26 cellular contexts compared by ENCODE assay signal in genomic region chr4:126898815-126899214, GRCh38.
DNase-seq lines count a peak whose midpoint lies in the region; ATAC-seq and TF ChIP-seq lines count a peak whose summit lies in the region.
"Had no signal": no experiment of that assay in that cellular context is flagged by ENCODE, and none has a peak within 500 bp of the region (broad histone marks: within the 10 kb centered on the region; RNA-seq: fewer than 3 reads in every experiment).

No MANE protein-coding gene starts in this region.

- CTCF ChIA-PET in AG04450 (lab: Charles Lee), result no interaction called here

- peak; percentile 40 for ATAC-seq in SK-N-SH treated with all-trans-retinoic acid at 6 μM for 48 hours
- peak in 5 of 8 donors; percentile 15 to 70 (median 64) for ATAC-seq in heart right ventricle
- ATAC-seq: left lobe of liver; stimulated activated effector memory CD8-positive, alpha-beta T cell treated with anti-CD3 and anti-CD28 coated beads, Interleukin-12 subunit alpha, Interleukin-12 subunit beta, amount 100 ng/mL, for 72 hours had no signal

- H3K4me1 ChIP-seq in heart right ventricle (peaks cover 0 to 15% (median 0%) of the 10 kb centered on the region in 9 donors), rectal smooth muscle tissue (ENCODE audit: control insufficient read depth, insufficient read depth, low read length) (no peaks in the 10 kb centered on the region)
- H3K4me1 ChIP-seq: upper lobe of right lung had no signal

- no peak overlapping the region for H3K9ac ChIP-seq in rectal smooth muscle tissue (ENCODE audit: low read length)

- H3K9me3 ChIP-seq in AG04450 (ENCODE audit: control insufficient read depth, insufficient read depth, low read length) (peaks cover 8% of the 10 kb centered on the region), heart right ventricle (peaks cover 0 to 34% (median 0%) of the 10 kb centered on the region in 11 donors)
- H3K9me3 ChIP-seq: upper lobe of right lung had no signal

- WGBS in heart right ventricle, 2 donors, result 70 to 83% methylated on average over 1 of the region's 1 CpG

- H3K27ac ChIP-seq in AG04450 (ENCODE audit: low read depth, low read length), result peak overlapping the region; percentile 92
- H3K27ac ChIP-seq in heart right ventricle, result peak overlapping the region in 7 of 10 donors; percentile 24 to 84 (median 68)
- peak overlapping the region; percentile 51 for H3K27ac ChIP-seq in rectal smooth muscle tissue (ENCODE audit: low read depth, low read length)
- H3K27ac ChIP-seq: RWPE1, upper lobe of right lung had no signal

- H3K4me3 ChIP-seq in AG04450 (ENCODE audit: low read depth, low read length) (no peak overlapping the region), heart right ventricle (no peak overlapping the region), rectal smooth muscle tissue (ENCODE audit: low read length) (no peak overlapping the region)
- H3K4me3 ChIP-seq: upper lobe of right lung had no signal

- H3K27me3 ChIP-seq in AG04450 (ENCODE audit: control insufficient read depth, insufficient read depth, low read length) (no peaks in the 10 kb centered on the region), heart right ventricle (no peaks in the 10 kb centered on the region), rectal smooth muscle tissue (ENCODE audit: control insufficient read depth, insufficient read depth, low read length) (no peaks in the 10 kb centered on the region)
- H3K27me3 ChIP-seq: upper lobe of right lung had no signal

- POLR2A ChIA-PET in AG04450 (lab: Yijun Ruan, JAX), result no interaction called here

- intact Hi-C loops in heart right ventricle (cut with DNase I), result loop anchor here in 1 of 10 donors (10.0 kb wide), 1 partner anchor 244 kb away; no protein-coding TSS in a partner anchor

- no peak for DNase-seq in AG04450 (ENCODE audit: low read depth, low spot score)
- DNase-seq in heart right ventricle, result no peak
- DNase-seq in NOMO-1 treated with DMSO at 0.1 percent for 48 hours (lab: John Stamatoyannopoulos, UW; ENCODE audit: unreplicated experiment), result no peak
- no peak for DNase-seq in DMS79 (lab: John Stamatoyannopoulos, UW)
- no peak for DNase-seq in NCI-H2029 (lab: John Stamatoyannopoulos, UW)
- DNase-seq in AG08396 (ENCODE audit: low spot score), result no peak
- DNase-seq: activated CD4-positive, alpha-beta memory T cell treated with anti-CD3 and anti-CD28 coated beads, Interleukin-2, amount 10 ng/mL, durations not matched to agents 7 days and 5 days; activated CD4-positive, alpha-beta T cell treated with anti-CD3 and anti-CD28 coated beads for 1 hour; activated CD8-positive, alpha-beta memory T cell treated with anti-CD3 and anti-CD28 coated beads, Interleukin-2, amount 50 U/mL, for 4 hours; activated naive CD4-positive, alpha-beta T cell treated with anti-CD3 and anti-CD28 coated beads, Interleukin-2, amount 10 ng/mL, durations not matched to agents 7 days and 5 days; AML-193; Calu3; CD4-positive, CD25-positive, alpha-beta regulatory T cell; DMS79 treated with DMSO at 0.1 percent for 48 hours; GF-D8; NCI-H1694; NCI-H510A; posterior cingulate gyrus; stimulated activated CD4-positive, alpha-beta T cell treated with anti-CD3 and anti-CD28 coated beads, Interleukin-4, amount 100 ng/mL, for 4 hours; T-helper 2 cell; upper lobe of right lung had no signal

- H3K36me3 ChIP-seq in heart right ventricle (no peaks in the 10 kb centered on the region), rectal smooth muscle tissue (ENCODE audit: control insufficient read depth, insufficient read depth, low read length) (no peaks in the 10 kb centered on the region)
- H3K36me3 ChIP-seq: upper lobe of right lung had no signal

- TF ChIP-seq CTCF in AG04450 (IDR thresholded peaks at IDR 0.05; ENCODE audit: low read depth, low read length) (no peak), heart right ventricle (IDR thresholded peaks at IDR 0.05) (no peak)

TF ChIP-seq in SK-N-SH treated with all-trans-retinoic acid at 6 μM for 48 hours, 23 proteins besides CTCF, POLR2A, EP300 and RAD21:
- TF ChIP-seq ZFP3 (CRISPR knock-in tag; IDR thresholded peaks at IDR 0.05), result no peak
